Comparison of ENCODE assay signal across 15 cellular contexts in the genomic region with DNA sequence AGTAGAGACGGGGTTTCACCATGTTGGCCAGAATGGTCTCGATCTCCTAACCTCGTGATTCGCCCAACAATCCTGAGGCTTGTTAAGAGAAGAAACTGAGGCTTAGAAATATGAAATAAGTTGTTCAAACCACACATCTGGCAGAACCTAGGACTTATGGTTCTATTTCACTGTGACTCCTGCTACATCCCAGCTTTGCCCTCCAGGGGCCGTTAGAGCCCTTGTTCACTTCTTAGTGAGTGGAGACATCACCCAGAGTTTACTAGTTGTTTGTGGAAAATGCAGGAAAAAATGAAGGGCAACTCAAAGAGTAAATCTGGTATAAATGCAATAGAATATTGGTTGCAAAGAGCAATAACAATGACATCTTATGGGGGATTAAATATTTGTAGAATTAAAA. TPM values are rescaled to one million over a fixed set of nuclear protein-coding genes. Genes with fewer than 3 reads are reported as not detected.
DNase-seq lines count a peak whose midpoint lies in the region; ATAC-seq and TF ChIP-seq lines count a peak whose summit lies in the region.
"Had no signal": no experiment of that assay in that cellular context is flagged by ENCODE, and none has a peak within 500 bp of the region (broad histone marks: within the 10 kb centered on the region; RNA-seq: fewer than 3 reads in every experiment).

No MANE protein-coding gene starts in this region.

- peaks cover 1% of the 10 kb centered on the region; the same call in 1 of the 2 replicates for H3K27me3 ChIP-seq in GM06990 (replicated peaks; ENCODE audit: control insufficient read depth, insufficient read depth, low read length)
- no peaks in the 10 kb centered on the region for H3K27me3 ChIP-seq in SK-N-SH (ENCODE audit: insufficient read depth)
- H3K27me3 ChIP-seq: left lung had no signal

- H3K4me1 ChIP-seq in SK-N-SH (ENCODE audit: control insufficient read depth in 1 of 2, insufficient read depth in 2 of 2, low read depth in 1 of 2, low read length in 1 of 2) = no peaks in the 10 kb centered on the region; a peak in 1 of 4 replicates
- H3K4me1 ChIP-seq: left lung had no signal

- CTCF ChIA-PET in SK-N-SH (lab: Yijun Ruan, JAX) = no interaction called here

- 92% methylated on average over 5 of the region's 5 CpGs for WGBS in SK-N-SH (ENCODE audit: low lambda C conversion rate)

- H3K79me2 ChIP-seq in SK-N-SH (ENCODE audit: insufficient read depth) = peaks cover 75% of the 10 kb centered on the region

- DNase-seq in GM06990 (ENCODE audit: extremely low read depth, insufficient read length) = no peak
- DNase-seq in SK-N-SH = no peak
- DNase-seq in epithelial cell of proximal tubule (ENCODE audit: low read depth) = no peak
- no peak for DNase-seq in NK-92 treated with Interleukin-12 subunit alpha and Interleukin-12 subunit beta, amount 100 ng/mL, for 24 hours (lab: John Stamatoyannopoulos, UW)
- DNase-seq in AG08396 (ENCODE audit: low spot score) = no peak
- DNase-seq: activated naive CD4-positive, alpha-beta T cell treated with Interleukin-2 at 50 U/mL for 16 hours; C1 segment of cervical spinal cord; glutamatergic neuron; left lung; NCI-H1417; NCI-H526 treated with DMSO at 0.1 percent for 48 hours had no signal

- peaks cover 9% of the 10 kb centered on the region for H3F3A ChIP-seq in SK-N-SH (replicated peaks; ENCODE audit: insufficient read depth)

- ATAC-seq in GM21515 (IDR thresholded peaks at IDR 0.05; ENCODE audit: unreplicated experiment) (no peak), GM21825 (IDR thresholded peaks at IDR 0.05; ENCODE audit: unreplicated experiment) (no peak)
- ATAC-seq: left lung had no signal

- peaks cover 13% of the 10 kb centered on the region; the same call in 1 of the 2 replicates for H3K9me3 ChIP-seq in SK-N-SH
- H3K9me3 ChIP-seq: left lung had no signal

- H3K9ac ChIP-seq in SK-N-SH = no peak overlapping the region

- TF ChIP-seq EP300 in SK-N-SH (IDR thresholded peaks at IDR 0.05; ENCODE audit: borderline replicate concordance in 1 of 2, low read depth in 1 of 2, low read length in 1 of 2) = no peak

- H3K4me3 ChIP-seq in GM06990 (replicated peaks; ENCODE audit: low read depth, low read length) (no peak overlapping the region), SK-N-SH (ENCODE audit: low read depth in 2 of 2, low read length in 1 of 2) (no peak overlapping the region), epithelial cell of proximal tubule (ENCODE audit: low read depth, low read length) (no peak overlapping the region)
- H3K4me3 ChIP-seq: left lung, SK-N-MC had no signal

- H3K27ac ChIP-seq in 22Rv1 = no peak overlapping the region
- no peak overlapping the region for H3K27ac ChIP-seq in SK-N-SH (ENCODE audit: low read depth in 2 of 2, low read length in 1 of 2)
- H3K27ac ChIP-seq: left lung, SK-N-MC had no signal

- TF ChIP-seq RAD21 in SK-N-SH (IDR thresholded peaks at IDR 0.05; ENCODE audit: low read length) = peak; percentile 33

- H3K36me3 ChIP-seq in GM06990 (ENCODE audit: control insufficient read depth, insufficient read depth, low read length) (no peaks in the 10 kb centered on the region), SK-N-SH (replicated peaks in 1 of 2; ENCODE audit: control insufficient read depth in 1 of 2, insufficient read depth in 2 of 2, low read length in 1 of 2) (peaks cover 0 to 24% of the 10 kb centered on the region in 2 experiments)
- H3K36me3 ChIP-seq: left lung had no signal

- TF ChIP-seq CTCF in 22Rv1 (IDR thresholded peaks at IDR 0.05) (0 out of 2 replicates have a peak, but pooled peaks have one; percentile 13), GM06990 (IDR thresholded peaks at IDR 0.05; ENCODE audit: insufficient read depth, low read length, poor library complexity, severe bottlenecking) (peak; percentile 7), SK-N-SH (IDR thresholded peaks at IDR 0.05) (no peak), epithelial cell of proximal tubule (conservative IDR thresholded peaks at IDR 0.05; ENCODE audit: low read depth, low read length) (peak; percentile 44)

- H4K20me1 ChIP-seq in SK-N-SH (ENCODE audit: insufficient read depth) = no peaks in the 10 kb centered on the region

- H2AFZ ChIP-seq in SK-N-SH (ENCODE audit: low read depth) = no peak overlapping the region

- H3K9me2 ChIP-seq in SK-N-SH = no peaks in the 10 kb centered on the region

- POLR2A ChIA-PET in SK-N-SH (lab: Yijun Ruan, JAX) = no interaction called here

- H3K4me2 ChIP-seq in SK-N-SH = no peak overlapping the region

TF ChIP-seq in SK-N-SH, 30 proteins besides CTCF, POLR2A, EP300 and RAD21:
- no peak for TF ChIP-seq USF1 (IDR thresholded peaks at IDR 0.05; ENCODE audit: borderline replicate concordance, low read depth)
- TF ChIP-seq, protein P1, sequence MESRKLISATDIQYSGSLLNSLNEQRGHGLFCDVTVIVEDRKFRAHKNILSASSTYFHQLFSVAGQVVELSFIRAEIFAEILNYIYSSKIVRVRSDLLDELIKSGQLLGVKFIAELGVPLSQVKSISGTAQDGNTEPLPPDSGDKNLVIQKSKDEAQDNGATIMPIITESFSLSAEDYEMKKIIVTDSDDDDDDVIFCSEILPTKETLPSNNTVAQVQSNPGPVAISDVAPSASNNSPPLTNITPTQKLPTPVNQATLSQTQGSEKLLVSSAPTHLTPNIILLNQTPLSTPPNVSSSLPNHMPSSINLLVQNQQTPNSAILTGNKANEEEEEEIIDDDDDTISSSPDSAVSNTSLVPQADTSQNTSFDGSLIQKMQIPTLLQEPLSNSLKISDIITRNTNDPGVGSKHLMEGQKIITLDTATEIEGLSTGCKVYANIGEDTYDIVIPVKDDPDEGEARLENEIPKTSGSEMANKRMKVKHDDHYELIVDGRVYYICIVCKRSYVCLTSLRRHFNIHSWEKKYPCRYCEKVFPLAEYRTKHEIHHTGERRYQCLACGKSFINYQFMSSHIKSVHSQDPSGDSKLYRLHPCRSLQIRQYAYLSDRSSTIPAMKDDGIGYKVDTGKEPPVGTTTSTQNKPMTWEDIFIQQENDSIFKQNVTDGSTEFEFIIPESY (IDR thresholded peaks at IDR 0.05; ENCODE audit: borderline replicate concordance, low read depth) = no peak
- TF ChIP-seq CHD2 (IDR thresholded peaks at IDR 0.05; ENCODE audit: low read length, partially characterized antibody) = no peak
TF ChIP-seq in SK-N-SH: peak in this region for 0.

RNA-seq across cellular contexts. Expression of gene MARCHF4, which starts 43.9 kb away (rescaled TPM):
- 7.3 and 7.6 TPM in 2 replicates for polyA plus RNA-seq in SK-N-SH (2012; rRNA removed)
- polyA plus RNA-seq in SK-N-SH (2012; cell fraction: cytosol; rRNA removed) = 6.3 and 7.8 TPM in 2 replicates
- 6.8 and 7.7 TPM in 2 replicates for polyA plus RNA-seq in SK-N-SH (2012; cell fraction: nucleus; rRNA removed)
- 4.2 and 6.9 TPM in 2 replicates for total RNA-seq in epithelial cell of proximal tubule
